Comparison of ENCODE assay signal across 13 cellular contexts in genomic region chrX:23332101-23332887, GRCh38. TPM values are rescaled to one million over a fixed set of nuclear protein-coding genes. Genes with fewer than 3 reads are reported as not detected.
DNase-seq lines count a peak whose midpoint lies in the region; ATAC-seq and TF ChIP-seq lines count a peak whose summit lies in the region.
"Had no signal": no experiment of that assay in that cellular context is flagged by ENCODE, and none has a peak within 500 bp of the region (broad histone marks: within the 10 kb centered on the region; RNA-seq: fewer than 3 reads in every experiment).

No MANE protein-coding gene starts in this region.

- no peak for TF ChIP-seq CTCF in WTC11 (IDR thresholded peaks at IDR 0.05)
- TF ChIP-seq CTCF in stomach (IDR thresholded peaks at IDR 0.05) = no peak
- TF ChIP-seq CTCF in foreskin keratinocyte (conservative IDR thresholded peaks at IDR 0.05) = no peak

- H3K4me1 Mint-ChIP-seq in WTC11 = peaks cover 24% of the 10 kb centered on the region

- H3K4me3 ChIP-seq in stomach = peak overlapping the region; percentile 41 to 54 (median 46)

- DNase-seq in NCI-H82 (lab: John Stamatoyannopoulos, UW) (peak; percentile 8), NCI-H82 treated with DMSO at 0.1 percent for 48 hours (lab: John Stamatoyannopoulos, UW; ENCODE audit: unreplicated experiment) (no peak), WTC11 (ENCODE audit: low spot score) (peak; percentile 15), stomach (no peak), H4 (ENCODE audit: low spot score) (no peak), foreskin keratinocyte (no peak)
- DNase-seq: amniotic stem cell; hippocampal formation; NCI-H1436; stimulated activated CD4-positive, alpha-beta T cell treated with anti-CD3 and anti-CD28 coated beads, Interleukin-1b, Interleukin-23, amount 100 ng/mL, for 48 hours had no signal

- WGBS in stomach, 5 donors = 3 to 28% (median 4%) methylated on average over 15 to 42 of the region's 42 CpGs

- H3K9me3 Mint-ChIP-seq in WTC11 = no peaks in the 10 kb centered on the region

- CTCF ChIA-PET in WTC11 (lab: Charles Lee) = interaction anchor here (0.6 to 2.6 kb wide), 2 partner anchors 14 to 1197 kb away, joined by 3 to 10 read pairs; no protein-coding TSS in a partner anchor

- no peak for ATAC-seq in WTC11
- ATAC-seq in HG02885 (IDR thresholded peaks at IDR 0.05; ENCODE audit: poor library complexity, unreplicated experiment) = no peak
- no peak for ATAC-seq in foreskin keratinocyte

- H3K27me3 Mint-ChIP-seq in WTC11 (ENCODE audit: low read depth) = peaks cover 15% of the 10 kb centered on the region

- peak overlapping the region; percentile 91 for H3K4me3 Mint-ChIP-seq in WTC11

- H3K36me3 Mint-ChIP-seq in WTC11 = no peaks in the 10 kb centered on the region

- no peak for TF ChIP-seq EP300 in stomach (IDR thresholded peaks at IDR 0.05)

- no peak for TF ChIP-seq POLR2A in stomach (IDR thresholded peaks at IDR 0.05)

- H3K36me3 ChIP-seq in stomach = no peaks in the 10 kb centered on the region

- POLR2A ChIA-PET in WTC11 (lab: Charles Lee) = no interaction called here

- peak overlapping the region; percentile 84 for H3K27ac Mint-ChIP-seq in WTC11

- H3K9me3 ChIP-seq in stomach = no peaks in the 10 kb centered on the region

- intact Hi-C loops in stomach (cut with DNase I; ENCODE audit: low total_unique reads) = no loop called here

- H3K27ac ChIP-seq in layer of hippocampus (ENCODE audit: low read depth, low read length) (peak overlapping the region; percentile 30), stomach (peak overlapping the region in 2 of 5 donors; percentile 70 to 75), foreskin keratinocyte (no peak overlapping the region)

- H3K27me3 ChIP-seq in layer of hippocampus (ENCODE audit: control insufficient read depth, insufficient read depth, low read length) (peaks cover 4% of the 10 kb centered on the region), stomach (peaks cover 8 to 55% (median 42%) of the 10 kb centered on the region in 3 donors), foreskin keratinocyte (peaks cover 67% of the 10 kb centered on the region)

- H3K4me1 ChIP-seq in stomach = peaks cover 0 to 32% (median 30%) of the 10 kb centered on the region in 4 donors
- no peaks in the 10 kb centered on the region for H3K4me1 ChIP-seq in foreskin keratinocyte

TF ChIP-seq in WTC11, 78 proteins besides CTCF, POLR2A, EP300 and RAD21:
- TF ChIP-seq HMGA2 (CRISPR knock-in tag; IDR thresholded peaks at IDR 0.05) (no peak), ETV6 (CRISPR knock-in tag; IDR thresholded peaks at IDR 0.05) (peak; percentile 37; the same call in 1 of the 2 replicates)

RNA-seq across cellular contexts. Expression of gene PTCHD1, which starts 2.4 kb away (rescaled TPM):
- total RNA-seq in WTC11 (2021) = 3.2 to 4.2 TPM (median 3.7 TPM) in 3 replicates
- total RNA-seq in stomach = 1 to 10 TPM in 4 of 5 donors, under 1 TPM in 1; 0.29 to 6.2 (median 2.3) TPM
- polyA plus RNA-seq in stomach = under 1 TPM in 2 of 3 donors, not detected in 1; 0.15 to 0.78 TPM
- 0.52 and 3.0 TPM in 2 replicates for total RNA-seq in H4 (2014; rRNA removed; shearing (Covaris generic))
- not detected in 2 replicates for total RNA-seq in foreskin keratinocyte
- polyA plus RNA-seq in foreskin keratinocyte = not detected in 2 replicates
- total RNA-seq: T-helper 1 cell treated with Interleukin-12 subunit alpha and Interleukin-12 subunit beta and Interleukin-4 antibody, amounts not matched to agents 30 ng/mL and 1 ng/mL, for 36 hours had no signal

Comparison
In these comparisons a context has a peak if more than half of its experiments do, and no peak if none do; other contexts are left out.
1. DNase-seq: peak in NCI-H82 (single experiment) and WTC11 (single experiment); none in NCI-H82 treated with DMSO at 0.1 percent for 48 hours (single experiment), stomach (single experiment), H4 (single experiment) and foreskin keratinocyte (0 of 2).